8 cellular contexts compared by ENCODE assay signal in the genomic region with DNA sequence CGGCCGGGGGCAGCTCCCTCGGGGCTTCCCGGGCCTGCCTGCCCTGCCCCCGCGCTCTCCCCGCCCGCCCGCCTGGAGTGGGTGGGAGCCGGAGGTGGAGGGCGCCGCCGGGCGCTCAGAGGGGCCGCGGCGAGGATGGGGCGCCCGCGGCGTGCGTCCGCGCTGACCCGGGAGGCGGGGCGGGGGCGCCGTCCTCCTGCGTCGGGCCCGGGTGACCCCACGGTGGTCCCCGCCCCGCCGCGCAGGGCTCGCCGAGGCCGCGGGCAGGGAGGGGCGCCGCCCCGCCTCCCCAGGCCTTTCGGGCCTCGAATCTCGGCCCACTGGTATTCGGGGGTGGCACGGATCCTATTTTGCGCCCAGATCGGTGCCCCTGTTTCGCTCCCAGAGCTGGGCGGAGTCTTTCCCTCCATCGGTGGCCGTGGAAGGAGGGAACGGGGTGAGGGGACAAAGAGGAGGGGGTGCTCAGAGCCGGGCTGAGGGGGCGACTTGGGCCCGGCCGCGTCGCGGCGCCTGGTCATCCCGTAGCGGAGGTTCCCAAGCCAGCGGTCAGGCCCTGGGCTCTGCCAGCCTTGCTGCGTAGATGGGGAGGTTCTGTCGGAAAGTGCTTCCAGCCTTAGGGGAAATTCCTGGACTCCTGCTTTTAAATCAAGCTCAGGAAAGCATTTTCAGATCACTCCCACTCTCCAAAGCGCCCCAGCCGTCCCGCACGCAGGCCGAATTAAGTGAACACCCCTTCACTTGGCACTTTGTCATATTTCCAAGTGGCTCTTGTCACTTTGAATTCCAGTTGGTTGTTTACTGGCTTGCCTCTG. TPM values are rescaled to one million over a fixed set of nuclear protein-coding genes. Genes with fewer than 3 reads are reported as not detected.
DNase-seq lines count a peak whose midpoint lies in the region; ATAC-seq and TF ChIP-seq lines count a peak whose summit lies in the region.

No MANE protein-coding gene starts in this region.

- H3K9me2 ChIP-seq in GM23338 (ENCODE audit: insufficient read depth): no peaks in the 10 kb centered on the region

- H3K27me3 ChIP-seq in GM23338 (ENCODE audit: insufficient read depth): no peaks in the 10 kb centered on the region
- H3K27me3 ChIP-seq in MG63: no peaks in the 10 kb centered on the region

- H3K27ac ChIP-seq in GM23338 (ENCODE audit: low read depth): peak overlapping the region; percentile 79; the same call in 1 of the 2 replicates

- H3K27ac Mint-ChIP-seq in GM23338: peak overlapping the region; percentile 24
- H3K27ac Mint-ChIP-seq in activated naive CD8-positive, alpha-beta T cell treated with anti-CD3 and anti-CD28 coated beads for 36 hours: no peak overlapping the region

- peaks cover 26% of the 10 kb centered on the region for H3K4me1 Mint-ChIP-seq in GM23338
- peaks cover 21% of the 10 kb centered on the region for H3K4me1 Mint-ChIP-seq in activated naive CD8-positive, alpha-beta T cell treated with anti-CD3 and anti-CD28 coated beads for 36 hours

- no peak for TF ChIP-seq CTCF in GM23338 (conservative IDR thresholded peaks at IDR 0.05; ENCODE audit: low read depth in 2 of 2)

- H3K36me3 ChIP-seq in GM23338 (ENCODE audit: insufficient read depth) (no peaks in the 10 kb centered on the region), MG63 (no peaks in the 10 kb centered on the region)

- peaks cover 7% of the 10 kb centered on the region; the same call in 1 of the 2 replicates for H3F3A ChIP-seq in GM23338 (replicated peaks; ENCODE audit: low read depth)

- H3K36me3 Mint-ChIP-seq in GM23338 (ENCODE audit: low read depth): peaks cover 3% of the 10 kb centered on the region; the same call in 2 of the 3 replicates
- H3K36me3 Mint-ChIP-seq in activated naive CD8-positive, alpha-beta T cell treated with anti-CD3 and anti-CD28 coated beads for 36 hours: peaks cover 4% of the 10 kb centered on the region

- ATAC-seq in GM23338: peak; percentile 29
- peak; percentile 90 for ATAC-seq in Right ventricle myocardium inferior

- peaks cover 47% of the 10 kb centered on the region for H3K79me2 ChIP-seq in GM23338 (replicated peaks; ENCODE audit: insufficient read depth)

- H3K4me2 ChIP-seq in GM23338: peak overlapping the region; percentile 93

- H3K9me3 Mint-ChIP-seq in GM23338: no peaks in the 10 kb centered on the region
- no peaks in the 10 kb centered on the region for H3K9me3 Mint-ChIP-seq in activated naive CD8-positive, alpha-beta T cell treated with anti-CD3 and anti-CD28 coated beads for 36 hours

- H2AFZ ChIP-seq in GM23338: peak overlapping the region; percentile 86; the same call in 1 of the 2 replicates

- intact Hi-C loops in Right ventricle myocardium inferior (cut with DNase I): loop anchor here (2.0 to 10.0 kb wide), 4 partner anchors 18 to 688 kb away; a partner anchor contains a TSS

- no peaks in the 10 kb centered on the region for H3K9me3 ChIP-seq in MG63

- H3K4me3 Mint-ChIP-seq in GM23338: peak overlapping the region; percentile 91
- peak overlapping the region; percentile 64 for H3K4me3 Mint-ChIP-seq in activated naive CD8-positive, alpha-beta T cell treated with anti-CD3 and anti-CD28 coated beads for 36 hours

- H3K4me3 ChIP-seq in GM23338 (peak overlapping the region; percentile 95), MG63 (peak overlapping the region; percentile 59)

- DNase-seq in NCI-H748 (lab: John Stamatoyannopoulos, UW; ENCODE audit: unreplicated experiment) (peak; percentile 72), NCI-H748 treated with DMSO at 0.1 percent for 48 hours (lab: John Stamatoyannopoulos, UW) (no peak), GM23338 (ENCODE audit: low spot score) (peak; percentile 63), MG63 (peak; percentile 61), Right ventricle myocardium inferior (ENCODE audit: missing footprints) (peak; percentile 79), occipital lobe (lab: John Stamatoyannopoulos, UW) (peak; percentile 41), kidney glomerular epithelial cell (lab: John Stamatoyannopoulos, UW) (no peak)
- DNase-seq in activated naive CD8-positive, alpha-beta T cell treated with anti-CD3 and anti-CD28 coated beads for 36 hours: no peak

- H4K20me1 ChIP-seq in GM23338 (replicated peaks; ENCODE audit: insufficient read depth): peaks cover 8% of the 10 kb centered on the region

- peaks cover 25% of the 10 kb centered on the region for H3K4me1 ChIP-seq in GM23338 (ENCODE audit: insufficient read depth)

- peaks cover 2% of the 10 kb centered on the region for H3K27me3 Mint-ChIP-seq in GM23338 (ENCODE audit: insufficient read depth, low read depth, poor library complexity)
- H3K27me3 Mint-ChIP-seq in activated naive CD8-positive, alpha-beta T cell treated with anti-CD3 and anti-CD28 coated beads for 36 hours: no peaks in the 10 kb centered on the region

TF ChIP-seq in GM23338, 12 proteins besides CTCF, POLR2A, EP300 and RAD21 (continues in another document):
- TF ChIP-seq, protein P1, sequence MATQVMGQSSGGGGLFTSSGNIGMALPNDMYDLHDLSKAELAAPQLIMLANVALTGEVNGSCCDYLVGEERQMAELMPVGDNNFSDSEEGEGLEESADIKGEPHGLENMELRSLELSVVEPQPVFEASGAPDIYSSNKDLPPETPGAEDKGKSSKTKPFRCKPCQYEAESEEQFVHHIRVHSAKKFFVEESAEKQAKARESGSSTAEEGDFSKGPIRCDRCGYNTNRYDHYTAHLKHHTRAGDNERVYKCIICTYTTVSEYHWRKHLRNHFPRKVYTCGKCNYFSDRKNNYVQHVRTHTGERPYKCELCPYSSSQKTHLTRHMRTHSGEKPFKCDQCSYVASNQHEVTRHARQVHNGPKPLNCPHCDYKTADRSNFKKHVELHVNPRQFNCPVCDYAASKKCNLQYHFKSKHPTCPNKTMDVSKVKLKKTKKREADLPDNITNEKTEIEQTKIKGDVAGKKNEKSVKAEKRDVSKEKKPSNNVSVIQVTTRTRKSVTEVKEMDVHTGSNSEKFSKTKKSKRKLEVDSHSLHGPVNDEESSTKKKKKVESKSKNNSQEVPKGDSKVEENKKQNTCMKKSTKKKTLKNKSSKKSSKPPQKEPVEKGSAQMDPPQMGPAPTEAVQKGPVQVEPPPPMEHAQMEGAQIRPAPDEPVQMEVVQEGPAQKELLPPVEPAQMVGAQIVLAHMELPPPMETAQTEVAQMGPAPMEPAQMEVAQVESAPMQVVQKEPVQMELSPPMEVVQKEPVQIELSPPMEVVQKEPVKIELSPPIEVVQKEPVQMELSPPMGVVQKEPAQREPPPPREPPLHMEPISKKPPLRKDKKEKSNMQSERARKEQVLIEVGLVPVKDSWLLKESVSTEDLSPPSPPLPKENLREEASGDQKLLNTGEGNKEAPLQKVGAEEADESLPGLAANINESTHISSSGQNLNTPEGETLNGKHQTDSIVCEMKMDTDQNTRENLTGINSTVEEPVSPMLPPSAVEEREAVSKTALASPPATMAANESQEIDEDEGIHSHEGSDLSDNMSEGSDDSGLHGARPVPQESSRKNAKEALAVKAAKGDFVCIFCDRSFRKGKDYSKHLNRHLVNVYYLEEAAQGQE (IDR thresholded peaks at IDR 0.05; ENCODE audit: unreplicated experiment): no peak
- TF ChIP-seq JUNB (IDR thresholded peaks at IDR 0.05; ENCODE audit: unreplicated experiment) (no peak), ZNF331 (CRISPR knock-in tag; IDR thresholded peaks at IDR 0.05; ENCODE audit: low read depth) (no peak)
- TF ChIP-seq, protein P2, sequence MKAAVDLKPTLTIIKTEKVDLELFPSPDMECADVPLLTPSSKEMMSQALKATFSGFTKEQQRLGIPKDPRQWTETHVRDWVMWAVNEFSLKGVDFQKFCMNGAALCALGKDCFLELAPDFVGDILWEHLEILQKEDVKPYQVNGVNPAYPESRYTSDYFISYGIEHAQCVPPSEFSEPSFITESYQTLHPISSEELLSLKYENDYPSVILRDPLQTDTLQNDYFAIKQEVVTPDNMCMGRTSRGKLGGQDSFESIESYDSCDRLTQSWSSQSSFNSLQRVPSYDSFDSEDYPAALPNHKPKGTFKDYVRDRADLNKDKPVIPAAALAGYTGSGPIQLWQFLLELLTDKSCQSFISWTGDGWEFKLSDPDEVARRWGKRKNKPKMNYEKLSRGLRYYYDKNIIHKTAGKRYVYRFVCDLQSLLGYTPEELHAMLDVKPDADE (IDR thresholded peaks at IDR 0.05): no peak

RNA-seq across cellular contexts. Expression of a gene that starts 0.5 kb away (rescaled TPM):
- 43.0 and 68.4 TPM in 2 replicates for total RNA-seq in GM23338 (2014; rRNA removed; shearing (Covaris generic))
- 26.9 and 35.3 TPM in 2 replicates for polyA plus RNA-seq in GM23338 (2016; fragmentation: Nextera tagmentation; extraction: Ambion mirVana)
- 2.6 and 3.0 TPM in 2 replicates for total RNA-seq in MG63 (2014; rRNA removed; shearing (Covaris generic); ENCODE audit: low replicate concordance)
- total RNA-seq in activated naive CD8-positive, alpha-beta T cell treated with anti-CD3 and anti-CD28 coated beads for 36 hours: 1 to 10 TPM; 6.8 to 8.9 TPM
- total RNA-seq in Right ventricle myocardium inferior (121 TPM), occipital lobe (19.2 TPM)

RNA-seq across cellular contexts. Expression of a gene that starts 17.9 kb away (rescaled TPM):
- total RNA-seq in GM23338 (2014; rRNA removed; shearing (Covaris generic)): 35.5 and 47.5 TPM in 2 replicates
- 44.4 and 46.7 TPM in 2 replicates for polyA plus RNA-seq in GM23338 (2016; fragmentation: Nextera tagmentation; extraction: Ambion mirVana)
- 16.5 and 37.7 TPM in 2 replicates for total RNA-seq in MG63 (2014; rRNA removed; shearing (Covaris generic); ENCODE audit: low replicate concordance)
- total RNA-seq in activated naive CD8-positive, alpha-beta T cell treated with anti-CD3 and anti-CD28 coated beads for 36 hours: 10 to 100 TPM; 24.7 to 25.6 TPM
- total RNA-seq in Right ventricle myocardium inferior: 32.3 TPM
- 78.9 TPM for total RNA-seq in occipital lobe

Comparison
In these comparisons a context has a peak if more than half of its experiments do, and no peak if none do; other contexts are left out.
1. DNase-seq: peak in NCI-H748 (single experiment), GM23338 (single experiment), MG63 (single experiment), Right ventricle myocardium inferior (single experiment) and occipital lobe (single experiment); none in NCI-H748 treated with DMSO at 0.1 percent for 48 hours (single experiment), activated naive CD8-positive, alpha-beta T cell treated with anti-CD3 and anti-CD28 coated beads for 36 hours (single experiment) and kidney glomerular epithelial cell (single experiment).